ENCODE assay signal across 10 cellular contexts in genomic region chr11:93727985-93728791, GRCh38. TPM values are rescaled to one million over a fixed set of nuclear protein-coding genes. Genes with fewer than 3 reads are reported as not detected.
DNase-seq lines count a peak whose midpoint lies in the region; ATAC-seq, FAIRE-seq and TF ChIP-seq lines count a peak whose summit lies in the region.
"Had no signal": no experiment of that assay in that cellular context is flagged by ENCODE, and none has a peak within 500 bp of the region (broad histone marks: within the 10 kb centered on the region; RNA-seq: fewer than 3 reads in every experiment).

No MANE protein-coding gene starts in this region.

- H3K27ac Mint-ChIP-seq in T-cell = peak overlapping the region; percentile 54 to 65
- peak overlapping the region in 2 of 7 donors; percentile 25 to 32 for H3K27ac Mint-ChIP-seq in CD14-positive monocyte

- H3K4me3 Mint-ChIP-seq in T-cell (no peak overlapping the region), CD14-positive monocyte (no peak overlapping the region)

- H3K36me3 Mint-ChIP-seq in T-cell = peaks cover 56% of the 10 kb centered on the region
- H3K36me3 Mint-ChIP-seq in CD14-positive monocyte = peaks cover 62 to 85% of the 10 kb centered on the region in 2 donors

- H3K9me3 Mint-ChIP-seq in T-cell = no peaks in the 10 kb centered on the region
- no peaks in the 10 kb centered on the region for H3K9me3 Mint-ChIP-seq in CD14-positive monocyte

- H3K4me1 Mint-ChIP-seq in T-cell = peaks cover 0 to 11% (median 6%) of the 10 kb centered on the region in 3 donors
- H3K4me1 Mint-ChIP-seq in CD14-positive monocyte = no peaks in the 10 kb centered on the region

- FAIRE-seq in G401.6 (lab: Jason Lieb, UNC) (peak; percentile 82), H54 (lab: Jason Lieb, UNC) (no peak)

- ATAC-seq in T-cell (replicated peaks in 1 of 4) (no peak), HG03175 (IDR thresholded peaks at IDR 0.05; ENCODE audit: unreplicated experiment) (no peak)

- DNase-seq in AG08396 (ENCODE audit: low spot score) = peak; percentile 15
- no peak for DNase-seq in T-cell
- peak; percentile 74 for DNase-seq in fibroblast of gingiva (ENCODE audit: low read depth)
- no peak for DNase-seq in NCI-H748 treated with DMSO at 0.1 percent for 48 hours (lab: John Stamatoyannopoulos, UW)
- no peak for DNase-seq in CD14-positive monocyte (ENCODE audit: low spot score)
- no peak for DNase-seq in H54 (ENCODE audit: insufficient read length, low spot score)
- DNase-seq: dermis blood vessel endothelial cell, NCI-H1092 had no signal

- H3K27me3 Mint-ChIP-seq in T-cell (no peaks in the 10 kb centered on the region), CD14-positive monocyte (ENCODE audit: low read depth in 3 of 3) (no peaks in the 10 kb centered on the region)

- TF ChIP-seq POLR2A in H54 (IDR thresholded peaks at IDR 0.05; ENCODE audit: low read depth, low read length) = no peak

- POLR2A ChIA-PET in T-cell (lab: Charles Lee) = no interaction called here

- intact Hi-C loops in CD14-positive monocyte (cut with micrococcal nuclease) = no loop called here

- TF ChIP-seq CTCF in CD14-positive monocyte (IDR thresholded peaks at IDR 0.05) = no peak

- CTCF ChIA-PET in T-cell (lab: Charles Lee) = interaction anchor here in 1 of 2 donors (0.6 kb wide), 1 partner anchor 811 kb away, joined by 4 read pairs; no protein-coding TSS in a partner anchor

RNA-seq across cellular contexts. Expression of gene TAF1D, which starts 13.1 kb away (rescaled TPM):
- 100 to 1,000 TPM; 130 to 177 (median 152) TPM for total RNA-seq in T-cell
- 1 to 10 TPM; 5.9 to 7.4 TPM for polyA plus RNA-seq in CD14-positive monocyte

RNA-seq across cellular contexts. Expression of gene C11orf54, which starts 13.3 kb away (rescaled TPM):
- total RNA-seq in T-cell = 10 to 100 TPM; 15.3 to 30.8 (median 27.4) TPM
- 10 to 100 TPM; 14.1 to 23.6 TPM for polyA plus RNA-seq in CD14-positive monocyte

RNA-seq across cellular contexts. Expression of gene MED17, which starts 55.9 kb away (rescaled TPM):
- 10 to 100 TPM; 64.1 to 71.7 (median 67.1) TPM for total RNA-seq in T-cell
- polyA plus RNA-seq in CD14-positive monocyte = 1 to 10 TPM; 3.4 to 4.4 TPM

Comparison
In these comparisons a context has a peak if more than half of its experiments do, and no peak if none do; other contexts are left out.
1. DNase-seq: peak in AG08396 (single experiment) and fibroblast of gingiva (single experiment); none in T-cell (0 of 34), NCI-H748 treated with DMSO at 0.1 percent for 48 hours (single experiment), CD14-positive monocyte (single experiment) and H54 (single experiment).